Comparison of ENCODE assay signal across 16 cellular contexts in the genomic region with DNA sequence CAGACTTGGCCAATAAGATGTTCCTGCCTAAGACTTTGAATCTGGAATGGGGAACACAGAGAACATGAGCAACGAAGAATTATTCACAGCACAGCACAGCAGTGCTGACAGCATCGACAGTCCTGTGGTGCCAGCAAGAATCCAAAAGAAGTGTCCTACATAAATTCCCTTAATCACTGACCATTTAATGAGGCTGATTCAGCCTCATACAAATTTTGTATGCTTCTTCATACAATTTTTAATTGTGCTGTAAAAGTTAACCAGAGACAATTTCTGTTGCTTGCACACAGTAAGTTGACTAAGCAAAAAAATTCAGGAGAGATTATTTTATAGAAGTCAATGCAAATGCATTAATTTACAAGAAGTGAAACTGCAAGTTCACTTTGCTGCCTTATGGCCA.
"Had no signal": no experiment of that assay in that cellular context is flagged by ENCODE, and none has a peak within 500 bp of the region (broad histone marks: within the 10 kb centered on the region; RNA-seq: fewer than 3 reads in every experiment).

No MANE protein-coding gene starts in this region.

- H3K4me1 ChIP-seq: gastrocnemius medialis, heart right ventricle, left lung, uterus had no signal

- FAIRE-seq: astrocyte had no signal

- H3K4me3 Mint-ChIP-seq: activated CD4-positive, alpha-beta T cell treated with anti-CD3 and anti-CD28 coated beads, Interleukin-2, amount 10 ng/mL, durations not matched to agents 7 days and 5 days; activated naive CD4-positive, alpha-beta T cell treated with anti-CD3 and anti-CD28 coated beads for 36 hours; activated T-helper 17 cell treated with anti-CD3 and anti-CD28 coated beads, Interleukin-2, amount 50 U/mL, for 72 hours; neural crest cell; stimulated activated naive CD8-positive, alpha-beta T cell treated with anti-CD3 and anti-CD28 coated beads, Interleukin-15, amount 100 ng/mL, for 72 hours had no signal

- H3K27me3 ChIP-seq: gastrocnemius medialis, heart right ventricle, left lung, ovary, uterus had no signal

- ATAC-seq: activated T-helper 17 cell treated with anti-CD3 and anti-CD28 coated beads, Interleukin-2, amount 50 U/mL, for 72 hours; gastrocnemius medialis; heart right ventricle; left lung; stimulated activated naive CD8-positive, alpha-beta T cell treated with anti-CD3 and anti-CD28 coated beads, Interleukin-15, amount 100 ng/mL, for 72 hours had no signal

- H3K27ac Mint-ChIP-seq: activated CD4-positive, alpha-beta T cell treated with anti-CD3 and anti-CD28 coated beads, Interleukin-2, amount 10 ng/mL, durations not matched to agents 7 days and 5 days; activated naive CD4-positive, alpha-beta T cell treated with anti-CD3 and anti-CD28 coated beads for 36 hours; activated T-helper 17 cell treated with anti-CD3 and anti-CD28 coated beads, Interleukin-2, amount 50 U/mL, for 72 hours; stimulated activated naive CD8-positive, alpha-beta T cell treated with anti-CD3 and anti-CD28 coated beads, Interleukin-15, amount 100 ng/mL, for 72 hours had no signal

- H3K9me3 ChIP-seq: gastrocnemius medialis, ovary, thoracic aorta, uterus had no signal

- H3K4me1 Mint-ChIP-seq: activated CD4-positive, alpha-beta T cell treated with anti-CD3 and anti-CD28 coated beads, Interleukin-2, amount 10 ng/mL, durations not matched to agents 7 days and 5 days; activated T-helper 17 cell treated with anti-CD3 and anti-CD28 coated beads, Interleukin-2, amount 50 U/mL, for 72 hours; neural crest cell; stimulated activated naive CD8-positive, alpha-beta T cell treated with anti-CD3 and anti-CD28 coated beads, Interleukin-15, amount 100 ng/mL, for 72 hours had no signal

- H3K4me3 ChIP-seq: gastrocnemius medialis, heart right ventricle, left lung, ovary, thoracic aorta, uterus had no signal

- H3K27me3 Mint-ChIP-seq: activated CD4-positive, alpha-beta T cell treated with anti-CD3 and anti-CD28 coated beads, Interleukin-2, amount 10 ng/mL, durations not matched to agents 7 days and 5 days; activated T-helper 17 cell treated with anti-CD3 and anti-CD28 coated beads, Interleukin-2, amount 50 U/mL, for 72 hours; stimulated activated naive CD8-positive, alpha-beta T cell treated with anti-CD3 and anti-CD28 coated beads, Interleukin-15, amount 100 ng/mL, for 72 hours had no signal

- DNase-seq: activated CD4-positive, alpha-beta T cell treated with anti-CD3 and anti-CD28 coated beads, Interleukin-2, amount 10 ng/mL, durations not matched to agents 7 days and 5 days; activated CD4-positive, CD25-positive, alpha-beta regulatory T cell; activated naive CD4-positive, alpha-beta T cell treated with anti-CD3 and anti-CD28 coated beads for 36 hours; activated T-cell treated with anti-CD3 and anti-CD28 coated beads for 4 hours; gastrocnemius medialis; heart right ventricle; islet precursor cell; left lung; ovary; stimulated activated CD4-positive, alpha-beta T cell treated with anti-CD3 and anti-CD28 coated beads, Interleukin-4, amount 100 ng/mL, for 24 hours; stimulated activated naive CD8-positive, alpha-beta T cell treated with anti-CD3 and anti-CD28 coated beads, Interleukin-15, amount 100 ng/mL, for 72 hours; uterus had no signal

- H3K36me3 ChIP-seq: gastrocnemius medialis, heart right ventricle, left lung, ovary, thoracic aorta, uterus had no signal

- H3K27ac ChIP-seq: gastrocnemius medialis, heart right ventricle, left lung, ovary, thoracic aorta, uterus had no signal
